1 cellular context compared by ENCODE assay signal in the genomic region with DNA sequence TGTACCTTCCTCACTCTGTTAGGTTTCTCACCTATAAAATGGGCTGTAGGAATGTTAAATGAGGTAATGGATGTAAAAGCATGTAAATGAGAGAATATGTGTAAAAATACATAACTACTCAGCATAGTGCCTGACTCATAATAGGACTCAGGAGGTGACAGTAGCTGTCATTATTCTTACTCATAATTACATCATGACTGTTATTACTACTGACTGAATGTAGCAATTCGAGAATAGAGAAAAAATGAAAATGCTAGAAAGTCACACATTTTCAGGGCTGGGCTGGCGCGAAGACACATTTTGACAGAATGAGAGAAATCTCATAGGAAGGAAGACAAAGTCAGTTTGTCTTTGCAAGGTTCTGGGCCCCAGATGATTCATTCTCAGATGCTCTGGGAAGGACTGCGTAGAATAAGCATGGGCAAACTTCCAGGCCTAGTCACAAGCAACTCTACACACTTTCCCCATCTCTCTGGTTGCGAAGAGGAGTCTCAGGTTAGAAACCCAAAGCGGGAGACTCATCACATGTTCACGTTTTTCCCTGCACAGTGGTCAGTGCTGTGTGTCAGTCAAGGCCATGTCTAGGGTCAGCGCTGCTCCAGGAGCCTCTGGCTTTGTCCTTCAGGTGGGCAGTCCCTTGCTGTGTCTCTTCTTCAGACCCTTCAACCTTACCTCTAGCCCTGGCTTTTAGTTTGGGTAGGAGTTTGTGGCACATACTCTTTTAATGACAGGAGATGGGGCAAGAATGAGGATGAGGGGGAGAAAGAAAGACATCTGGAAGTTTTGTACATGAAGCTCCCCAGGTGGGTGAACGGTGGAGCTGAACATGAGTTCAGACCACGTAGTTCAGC.
TF ChIP-seq lines count a peak whose summit lies in the region.

No MANE protein-coding gene starts in this region.

TF ChIP-seq in endothelial cell of umbilical vein, 7 proteins besides CTCF, POLR2A, EP300 and RAD21:
- TF ChIP-seq EZH2 (IDR thresholded peaks at IDR 0.05; ENCODE audit: borderline replicate concordance, low read depth, low read length, severe bottlenecking): no peak
- TF ChIP-seq JUN (IDR thresholded peaks at IDR 0.05; ENCODE audit: borderline replicate concordance, insufficient read depth, insufficient read length, low read depth): peak; percentile 94
- TF ChIP-seq, protein P1, sequence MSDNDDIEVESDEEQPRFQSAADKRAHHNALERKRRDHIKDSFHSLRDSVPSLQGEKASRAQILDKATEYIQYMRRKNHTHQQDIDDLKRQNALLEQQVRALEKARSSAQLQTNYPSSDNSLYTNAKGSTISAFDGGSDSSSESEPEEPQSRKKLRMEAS (IDR thresholded peaks at IDR 0.05; ENCODE audit: insufficient read depth, insufficient read length): no peak
- TF ChIP-seq MYC (IDR thresholded peaks at IDR 0.05; ENCODE audit: low read depth, low read length): no peak
- TF ChIP-seq FOS (IDR thresholded peaks at IDR 0.05; ENCODE audit: borderline replicate concordance, insufficient read depth, low read length): peak; percentile 95
- peak; percentile 6 for TF ChIP-seq POLR2AphosphoS5 (IDR thresholded peaks at IDR 0.05; ENCODE audit: insufficient read depth, low read depth, low read length)
- TF ChIP-seq GATA2 (IDR thresholded peaks at IDR 0.05; ENCODE audit: insufficient read depth, insufficient read length, low read depth, low read length): no peak
